1 cellular context compared by ENCODE assay signal in the genomic region with DNA sequence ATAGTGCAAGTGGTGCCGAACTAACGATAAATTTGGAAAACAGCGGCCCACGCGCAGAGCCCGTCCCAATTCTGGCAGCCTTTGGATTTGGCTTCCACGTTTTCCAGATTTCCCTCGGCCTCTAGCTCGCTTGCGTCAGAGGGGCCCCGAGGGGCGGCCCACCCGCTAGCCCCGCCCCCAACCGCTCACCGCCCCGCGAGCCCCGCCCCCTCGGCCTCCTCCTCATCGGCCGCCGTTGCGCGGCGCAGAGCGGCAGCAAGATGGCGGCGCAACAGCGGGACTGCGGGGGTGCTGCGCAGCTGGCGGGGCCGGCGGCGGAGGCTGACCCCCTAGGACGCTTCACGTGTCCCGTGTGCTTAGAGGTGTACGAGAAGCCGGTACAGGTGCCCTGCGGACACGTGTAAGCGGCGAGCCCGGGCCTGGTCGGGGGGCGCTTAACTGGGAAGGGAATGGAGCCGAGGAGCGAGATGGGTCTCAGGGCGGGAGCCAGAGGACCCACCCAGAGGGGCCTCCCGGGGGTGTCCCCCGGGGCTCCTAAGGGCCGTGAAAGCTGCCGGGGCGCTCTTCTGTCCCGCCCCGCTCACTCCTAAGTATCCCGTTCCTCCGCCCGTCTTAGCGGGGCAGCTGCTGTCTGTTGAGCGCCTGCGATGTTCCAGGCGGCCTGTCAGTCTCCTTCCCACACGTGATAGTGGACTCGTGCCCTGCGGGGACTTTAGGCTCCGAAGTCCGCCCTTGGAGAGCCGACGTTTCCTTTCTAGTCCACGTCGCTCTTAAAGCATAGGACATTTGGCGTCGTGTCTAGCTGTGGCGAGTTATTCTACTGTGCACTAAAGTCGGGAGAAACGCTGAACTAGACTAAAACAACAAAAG.
TF ChIP-seq lines count a peak whose summit lies in the region.

RNF114 (plus strand) TSS at position 245 of the 870 bp plus-strand sequence; CDS start at position 261, 16 bp downstream.

TF ChIP-seq in HepG2, 621 proteins besides CTCF, POLR2A, EP300 and RAD21 (continued from another document and continues in another):
- TF ChIP-seq, protein P1, sequence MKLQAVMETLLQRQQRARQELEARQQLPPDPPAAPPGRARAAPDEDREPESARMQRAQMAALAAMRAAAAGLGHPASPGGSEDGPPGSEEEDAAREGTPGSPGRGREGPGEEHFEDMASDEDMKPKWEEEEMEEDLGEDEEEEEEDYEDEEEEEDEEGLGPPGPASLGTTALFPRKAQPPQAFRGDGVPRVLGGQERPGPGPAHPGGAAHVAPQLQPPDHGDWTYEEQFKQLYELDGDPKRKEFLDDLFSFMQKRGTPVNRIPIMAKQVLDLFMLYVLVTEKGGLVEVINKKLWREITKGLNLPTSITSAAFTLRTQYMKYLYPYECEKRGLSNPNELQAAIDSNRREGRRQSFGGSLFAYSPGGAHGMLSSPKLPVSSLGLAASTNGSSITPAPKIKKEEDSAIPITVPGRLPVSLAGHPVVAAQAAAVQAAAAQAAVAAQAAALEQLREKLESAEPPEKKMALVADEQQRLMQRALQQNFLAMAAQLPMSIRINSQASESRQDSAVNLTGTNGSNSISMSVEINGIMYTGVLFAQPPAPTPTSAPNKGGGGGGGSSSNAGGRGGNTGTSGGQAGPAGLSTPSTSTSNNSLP (IDR thresholded peaks at IDR 0.05; ENCODE audit: low read depth, low read length) = peak; percentile 75
- TF ChIP-seq TOE1 (CRISPR knock-in tag; IDR thresholded peaks at IDR 0.05) = peak; percentile 27; the same call in 1 of the 2 replicates
- peak; percentile 96 for TF ChIP-seq HOXA3 (CRISPR knock-in tag; IDR thresholded peaks at IDR 0.05)
- no peak; the same call in 1 of the 2 replicates for TF ChIP-seq ZNF317 (CRISPR knock-in tag; IDR thresholded peaks at IDR 0.05)
- TF ChIP-seq HES4 (CRISPR knock-in tag; IDR thresholded peaks at IDR 0.05; ENCODE audit: borderline replicate concordance) = peak; percentile 75; the same call in 1 of the 2 replicates
- 0 out of 2 replicates have a peak, but pooled peaks have one; percentile 29 for TF ChIP-seq ATF5 (CRISPR knock-in tag; IDR thresholded peaks at IDR 0.05; ENCODE audit: low read depth)
- TF ChIP-seq, protein P2, sequence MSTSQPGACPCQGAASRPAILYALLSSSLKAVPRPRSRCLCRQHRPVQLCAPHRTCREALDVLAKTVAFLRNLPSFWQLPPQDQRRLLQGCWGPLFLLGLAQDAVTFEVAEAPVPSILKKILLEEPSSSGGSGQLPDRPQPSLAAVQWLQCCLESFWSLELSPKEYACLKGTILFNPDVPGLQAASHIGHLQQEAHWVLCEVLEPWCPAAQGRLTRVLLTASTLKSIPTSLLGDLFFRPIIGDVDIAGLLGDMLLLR (CRISPR knock-in tag; IDR thresholded peaks at IDR 0.05) = peak; percentile 80; the same call in 1 of the 2 replicates
- no peak for TF ChIP-seq ZNF207 (IDR thresholded peaks at IDR 0.05; ENCODE audit: borderline replicate concordance)
- peak; percentile 56; the same call in 1 of the 2 replicates for TF ChIP-seq ZBTB25 (CRISPR knock-in tag; IDR thresholded peaks at IDR 0.05)
- TF ChIP-seq, protein P3, sequence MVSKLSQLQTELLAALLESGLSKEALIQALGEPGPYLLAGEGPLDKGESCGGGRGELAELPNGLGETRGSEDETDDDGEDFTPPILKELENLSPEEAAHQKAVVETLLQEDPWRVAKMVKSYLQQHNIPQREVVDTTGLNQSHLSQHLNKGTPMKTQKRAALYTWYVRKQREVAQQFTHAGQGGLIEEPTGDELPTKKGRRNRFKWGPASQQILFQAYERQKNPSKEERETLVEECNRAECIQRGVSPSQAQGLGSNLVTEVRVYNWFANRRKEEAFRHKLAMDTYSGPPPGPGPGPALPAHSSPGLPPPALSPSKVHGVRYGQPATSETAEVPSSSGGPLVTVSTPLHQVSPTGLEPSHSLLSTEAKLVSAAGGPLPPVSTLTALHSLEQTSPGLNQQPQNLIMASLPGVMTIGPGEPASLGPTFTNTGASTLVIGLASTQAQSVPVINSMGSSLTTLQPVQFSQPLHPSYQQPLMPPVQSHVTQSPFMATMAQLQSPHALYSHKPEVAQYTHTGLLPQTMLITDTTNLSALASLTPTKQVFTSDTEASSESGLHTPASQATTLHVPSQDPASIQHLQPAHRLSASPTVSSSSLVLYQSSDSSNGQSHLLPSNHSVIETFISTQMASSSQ (IDR thresholded peaks at IDR 0.05; ENCODE audit: low read depth) = no peak
- TF ChIP-seq, protein P3 (CRISPR knock-in tag; IDR thresholded peaks at IDR 0.05; ENCODE audit: borderline replicate concordance) = peak; percentile 9; the same call in 1 of the 2 replicates
- no peak for TF ChIP-seq ZNF253 (CRISPR knock-in tag; IDR thresholded peaks at IDR 0.05; ENCODE audit: borderline replicate concordance)
- TF ChIP-seq ZNF660 (CRISPR knock-in tag; IDR thresholded peaks at IDR 0.05; ENCODE audit: borderline replicate concordance, low read depth) = peak; percentile 75; the same call in 1 of the 2 replicates
- TF ChIP-seq IKZF4 (CRISPR knock-in tag; IDR thresholded peaks at IDR 0.05; ENCODE audit: borderline replicate concordance, low read depth, not compliant biosample characterization) = peak; percentile 88
- no peak for TF ChIP-seq HOXA7 (CRISPR knock-in tag; IDR thresholded peaks at IDR 0.05)
- TF ChIP-seq ZNF460 (CRISPR knock-in tag; IDR thresholded peaks at IDR 0.05; ENCODE audit: borderline replicate concordance) = no peak; the same call in 1 of the 2 replicates
- TF ChIP-seq HNRNPLL (IDR thresholded peaks at IDR 0.05; ENCODE audit: low read depth, low read length, poor library complexity, severe bottlenecking) = peak; percentile 96
- TF ChIP-seq ZBTB44 (CRISPR knock-in tag; IDR thresholded peaks at IDR 0.05) = peak; percentile 91; the same call in 1 of the 2 replicates
- TF ChIP-seq HOXA9 (CRISPR knock-in tag; IDR thresholded peaks at IDR 0.05; ENCODE audit: borderline replicate concordance) = peak; percentile 51; the same call in 1 of the 2 replicates
- TF ChIP-seq, protein P4, sequence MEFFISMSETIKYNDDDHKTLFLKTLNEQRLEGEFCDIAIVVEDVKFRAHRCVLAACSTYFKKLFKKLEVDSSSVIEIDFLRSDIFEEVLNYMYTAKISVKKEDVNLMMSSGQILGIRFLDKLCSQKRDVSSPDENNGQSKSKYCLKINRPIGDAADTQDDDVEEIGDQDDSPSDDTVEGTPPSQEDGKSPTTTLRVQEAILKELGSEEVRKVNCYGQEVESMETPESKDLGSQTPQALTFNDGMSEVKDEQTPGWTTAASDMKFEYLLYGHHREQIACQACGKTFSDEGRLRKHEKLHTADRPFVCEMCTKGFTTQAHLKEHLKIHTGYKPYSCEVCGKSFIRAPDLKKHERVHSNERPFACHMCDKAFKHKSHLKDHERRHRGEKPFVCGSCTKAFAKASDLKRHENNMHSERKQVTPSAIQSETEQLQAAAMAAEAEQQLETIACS (CRISPR knock-in tag; IDR thresholded peaks at IDR 0.05) = no peak
- TF ChIP-seq ZSCAN20 (CRISPR knock-in tag; IDR thresholded peaks at IDR 0.05; ENCODE audit: borderline replicate concordance) = 0 out of 2 replicates have a peak, but pooled peaks have one; percentile 75
- TF ChIP-seq STAT5B (CRISPR knock-in tag; IDR thresholded peaks at IDR 0.05) = peak; percentile 82; the same call in 1 of the 2 replicates
- TF ChIP-seq SETDB1 (CRISPR knock-in tag; IDR thresholded peaks at IDR 0.05; ENCODE audit: borderline replicate concordance) = no peak
- TF ChIP-seq PCBP1 (IDR thresholded peaks at IDR 0.05; ENCODE audit: borderline replicate concordance, low read depth, low read length) = 0 out of 2 replicates have a peak, but pooled peaks have one; percentile 30
- peak; percentile 85 for TF ChIP-seq MYC (CRISPR knock-in tag; IDR thresholded peaks at IDR 0.05; ENCODE audit: borderline replicate concordance)
- no peak for TF ChIP-seq ZNF878 (CRISPR knock-in tag; IDR thresholded peaks at IDR 0.05)
- TF ChIP-seq ZNF24 (IDR thresholded peaks at IDR 0.05) = no peak
- no peak for TF ChIP-seq ZFP82 (CRISPR knock-in tag; IDR thresholded peaks at IDR 0.05; ENCODE audit: borderline replicate concordance)
- TF ChIP-seq MAZ (IDR thresholded peaks at IDR 0.05; ENCODE audit: borderline replicate concordance, low read depth, low read length) = peak; percentile 32; the same call in 1 of the 2 replicates
- peak; percentile 94 for TF ChIP-seq MAZ (CRISPR knock-in tag; IDR thresholded peaks at IDR 0.05; ENCODE audit: low read depth)
- TF ChIP-seq NR3C1 (CRISPR knock-in tag; IDR thresholded peaks at IDR 0.05) = 0 out of 2 replicates have a peak, but pooled peaks have one; percentile 71
- no peak for TF ChIP-seq NCOR1 (IDR thresholded peaks at IDR 0.05; ENCODE audit: borderline replicate concordance, low read length)
- peak; percentile 76; the same call in 1 of the 2 replicates for TF ChIP-seq ZNF274 (CRISPR knock-in tag; IDR thresholded peaks at IDR 0.05)
- TF ChIP-seq SRY (CRISPR knock-in tag; IDR thresholded peaks at IDR 0.05) = peak; percentile 92
- peak; percentile 5; the same call in 1 of the 2 replicates for TF ChIP-seq MEIS2 (CRISPR knock-in tag; IDR thresholded peaks at IDR 0.05)
- peak; percentile 80; the same call in 1 of the 2 replicates for TF ChIP-seq ZBTB20 (CRISPR knock-in tag; IDR thresholded peaks at IDR 0.05; ENCODE audit: borderline replicate concordance, low read depth)
- peak; percentile 94; the same call in 1 of the 2 replicates for TF ChIP-seq ZNF615 (CRISPR knock-in tag; IDR thresholded peaks at IDR 0.05; ENCODE audit: borderline replicate concordance)
- TF ChIP-seq ZSCAN25 (CRISPR knock-in tag; IDR thresholded peaks at IDR 0.05) = no peak
- no peak for TF ChIP-seq ZNF75D (CRISPR knock-in tag; IDR thresholded peaks at IDR 0.05; ENCODE audit: borderline replicate concordance)
- peak; percentile 36; the same call in 1 of the 2 replicates for TF ChIP-seq ZKSCAN1 (IDR thresholded peaks at IDR 0.05; ENCODE audit: low read length)
- peak; percentile 95 for TF ChIP-seq SP4 (CRISPR knock-in tag; IDR thresholded peaks at IDR 0.05)
- TF ChIP-seq ZNF574 (CRISPR knock-in tag; IDR thresholded peaks at IDR 0.05) = peak; percentile 91
